ENCODE assay signal across 2 cellular contexts in the genomic region with DNA sequence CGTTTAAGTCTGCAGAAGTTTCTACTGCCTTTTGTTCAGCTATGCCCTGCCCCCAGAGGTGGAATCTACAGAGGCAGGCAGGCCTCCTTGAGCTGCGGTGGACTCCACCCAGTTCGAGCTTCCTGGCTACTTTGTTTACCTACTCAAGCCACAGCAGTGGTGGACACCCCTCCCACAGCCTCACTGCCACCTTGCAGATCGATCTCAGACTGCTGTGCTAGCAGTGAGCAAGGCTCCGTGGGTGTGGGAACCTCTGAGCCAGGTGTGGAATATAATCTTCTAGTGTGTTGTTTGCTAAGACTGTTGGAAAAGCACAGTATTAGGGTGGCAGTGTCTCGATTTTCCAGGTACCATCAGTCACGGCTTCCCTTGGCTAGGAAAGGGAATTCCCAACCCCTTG. TPM values are rescaled to one million over a fixed set of nuclear protein-coding genes. Genes with fewer than 3 reads are reported as not detected.
"Had no signal": no experiment of that assay in that cellular context is flagged by ENCODE, and none has a peak within 500 bp of the region (broad histone marks: within the 10 kb centered on the region; RNA-seq: fewer than 3 reads in every experiment).

No MANE protein-coding gene starts in this region.

RNA-seq across cellular contexts. Expression of a gene that starts 56.3 kb away (rescaled TPM):
- total RNA-seq: HT-29 had no signal
- polyA plus RNA-seq: IgD-negative memory B cell had no signal
